1 cellular context compared by ENCODE assay signal in the genomic region with DNA sequence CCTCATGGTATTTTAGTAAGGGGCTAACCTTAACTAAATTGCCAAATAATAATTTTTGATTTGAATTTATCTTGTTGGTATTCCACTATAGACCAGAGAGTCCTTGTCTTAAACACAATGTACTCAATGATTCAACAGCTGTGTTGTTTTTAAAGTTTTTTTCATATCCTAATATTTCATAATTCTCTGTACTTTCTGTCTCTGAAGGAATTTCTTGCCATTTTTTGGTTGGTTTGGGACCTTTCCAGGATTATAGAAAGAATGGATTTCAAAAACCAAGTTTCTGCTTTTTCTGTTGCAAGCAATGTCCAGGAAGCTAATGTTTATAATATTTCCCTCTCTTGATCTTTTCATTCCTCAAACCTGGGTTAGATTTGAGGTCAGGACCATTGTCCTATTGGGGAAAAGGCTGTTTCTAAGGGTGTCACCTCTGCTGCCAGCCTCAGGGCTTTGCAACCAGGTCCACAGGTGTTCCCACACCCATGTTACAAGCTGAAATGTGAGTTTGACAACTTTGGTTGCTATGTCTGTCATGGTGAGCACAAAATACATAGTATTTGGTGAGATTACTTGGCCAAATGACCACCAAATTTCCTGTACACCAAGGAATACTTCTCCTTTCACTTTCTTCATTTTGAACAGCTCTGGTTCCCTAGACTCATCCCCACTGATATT.
TF ChIP-seq lines count a peak whose summit lies in the region.

No MANE protein-coding gene starts in this region.

TF ChIP-seq in WTC11, 78 proteins besides CTCF, POLR2A, EP300 and RAD21 (continued from another document):
- TF ChIP-seq ATF6 (CRISPR knock-in tag; IDR thresholded peaks at IDR 0.05): no peak
